Comparison of ENCODE assay signal across 11 cellular contexts in genomic region chr2:38835990-38836389, GRCh38. TPM values are rescaled to one million over a fixed set of nuclear protein-coding genes. Genes with fewer than 3 reads are reported as not detected.
DNase-seq lines count a peak whose midpoint lies in the region; ATAC-seq lines count a peak whose summit lies in the region.
"Had no signal": no experiment of that assay in that cellular context is flagged by ENCODE, and none has a peak within 500 bp of the region (broad histone marks: within the 10 kb centered on the region; RNA-seq: fewer than 3 reads in every experiment).

No MANE protein-coding gene starts in this region.

- no peak overlapping the region for H3K4me3 ChIP-seq in MG63
- H3K4me3 ChIP-seq: K562, SJCRH30 had no signal

- no peaks in the 10 kb centered on the region for H3K9me3 ChIP-seq in MG63
- H3K9me3 ChIP-seq: SJCRH30 had no signal

- H3K27ac Mint-ChIP-seq in naive B cell = peak overlapping the region; percentile 52 to 96 (median 92)
- H3K27ac Mint-ChIP-seq: activated T-cell treated with anti-CD3 and anti-CD28 coated beads, Interleukin-2, amount 50 U/mL, for 72 hours had no signal

- H3K4me1 Mint-ChIP-seq in naive B cell = peaks cover 26 to 52% (median 28%) of the 10 kb centered on the region in 3 donors

- ATAC-seq in GM18870 (IDR thresholded peaks at IDR 0.05; ENCODE audit: unreplicated experiment) (peak; percentile 95), GM21825 (IDR thresholded peaks at IDR 0.05; ENCODE audit: unreplicated experiment) (peak; percentile 95), HG03469 (IDR thresholded peaks at IDR 0.05; ENCODE audit: unreplicated experiment) (peak; percentile 93), naive B cell (ENCODE audit: low read depth in 2 of 2) (peak; percentile 94)
- ATAC-seq: activated T-cell treated with anti-CD3 and anti-CD28 coated beads, Interleukin-2, amount 50 U/mL, for 72 hours; K562 had no signal

- H3K36me3 Mint-ChIP-seq in naive B cell = peaks cover 0 to 14% of the 10 kb centered on the region in 2 donors

- H3K27me3 Mint-ChIP-seq in naive B cell = no peaks in the 10 kb centered on the region

- H3K36me3 ChIP-seq in MG63 = peaks cover 7% of the 10 kb centered on the region; the same call in 1 of the 2 replicates

- DNase-seq in naive B cell = peak; percentile 70
- no peak for DNase-seq in MG63
- no peak for DNase-seq in cerebellar cortex (ENCODE audit: low spot score)
- DNase-seq in ureter (ENCODE audit: low spot score) = no peak
- DNase-seq in SKM-1 (lab: John Stamatoyannopoulos, UW; ENCODE audit: unreplicated experiment) = no peak
- DNase-seq: activated T-cell treated with anti-CD3 and anti-CD28 coated beads, Interleukin-2, amount 50 U/mL, for 72 hours; SJCRH30 had no signal

- no peaks in the 10 kb centered on the region for H3K9me3 Mint-ChIP-seq in naive B cell
- H3K9me3 Mint-ChIP-seq: activated T-cell treated with anti-CD3 and anti-CD28 coated beads, Interleukin-2, amount 50 U/mL, for 72 hours had no signal

- peak overlapping the region; percentile 12 to 86 (median 72) for H3K4me3 Mint-ChIP-seq in naive B cell
- H3K4me3 Mint-ChIP-seq: activated T-cell treated with anti-CD3 and anti-CD28 coated beads, Interleukin-2, amount 50 U/mL, for 72 hours had no signal

- H3K27me3 ChIP-seq in MG63 = no peaks in the 10 kb centered on the region
- H3K27me3 ChIP-seq: SJCRH30 had no signal

RNA-seq across cellular contexts. Expression of gene DHX57, which starts 39.7 kb away (rescaled TPM):
- polyA plus RNA-seq in naive B cell (ENCODE audit: low read depth in 6 of 6) = 10 to 100 TPM in 3 of 6 donors, 1 to 10 TPM in 3; 7.2 to 13.2 (median 9.9) TPM
- total RNA-seq in MG63 (2014; rRNA removed; shearing (Covaris generic); ENCODE audit: low replicate concordance) = 11.4 and 28.7 TPM in 2 replicates
- 23.4 TPM for total RNA-seq in ureter

RNA-seq across cellular contexts. Expression of gene MORN2, which starts 39.8 kb away (rescaled TPM):
- 10 to 100 TPM in 4 of 6 donors, 1 to 10 TPM in 2; 7.8 to 21.6 (median 11.4) TPM for polyA plus RNA-seq in naive B cell (ENCODE audit: low read depth in 6 of 6)
- 21.8 and 126 TPM in 2 replicates for total RNA-seq in MG63 (2014; rRNA removed; shearing (Covaris generic); ENCODE audit: low replicate concordance)
- total RNA-seq in ureter = 17.0 TPM

RNA-seq across cellular contexts. Expression of gene ARHGEF33, which starts 53.7 kb away (rescaled TPM):
- polyA plus RNA-seq in naive B cell (ENCODE audit: low read depth in 6 of 6) = under 1 TPM in 1 of 6 donors, not detected in 5; 0.30 TPM
- total RNA-seq in MG63 (2014; rRNA removed; shearing (Covaris generic); ENCODE audit: low replicate concordance) = 0.05 TPM in 1 of 2 replicates, not detected in the other
- total RNA-seq in ureter = 0.68 TPM
- total RNA-seq: SJCRH30 had no signal

RNA-seq across cellular contexts. Expression of gene GEMIN6, which starts 58.0 kb away (rescaled TPM):
- 10 to 100 TPM in 4 of 6 donors, 1 to 10 TPM in 2; 5.7 to 17.9 (median 14.9) TPM for polyA plus RNA-seq in naive B cell (ENCODE audit: low read depth in 6 of 6)
- 12.9 and 13.0 TPM in 2 replicates for total RNA-seq in MG63 (2014; rRNA removed; shearing (Covaris generic); ENCODE audit: low replicate concordance)
- 13.6 TPM for total RNA-seq in ureter
